Comparison of ENCODE assay signal across 8 cellular contexts in the genomic region with DNA sequence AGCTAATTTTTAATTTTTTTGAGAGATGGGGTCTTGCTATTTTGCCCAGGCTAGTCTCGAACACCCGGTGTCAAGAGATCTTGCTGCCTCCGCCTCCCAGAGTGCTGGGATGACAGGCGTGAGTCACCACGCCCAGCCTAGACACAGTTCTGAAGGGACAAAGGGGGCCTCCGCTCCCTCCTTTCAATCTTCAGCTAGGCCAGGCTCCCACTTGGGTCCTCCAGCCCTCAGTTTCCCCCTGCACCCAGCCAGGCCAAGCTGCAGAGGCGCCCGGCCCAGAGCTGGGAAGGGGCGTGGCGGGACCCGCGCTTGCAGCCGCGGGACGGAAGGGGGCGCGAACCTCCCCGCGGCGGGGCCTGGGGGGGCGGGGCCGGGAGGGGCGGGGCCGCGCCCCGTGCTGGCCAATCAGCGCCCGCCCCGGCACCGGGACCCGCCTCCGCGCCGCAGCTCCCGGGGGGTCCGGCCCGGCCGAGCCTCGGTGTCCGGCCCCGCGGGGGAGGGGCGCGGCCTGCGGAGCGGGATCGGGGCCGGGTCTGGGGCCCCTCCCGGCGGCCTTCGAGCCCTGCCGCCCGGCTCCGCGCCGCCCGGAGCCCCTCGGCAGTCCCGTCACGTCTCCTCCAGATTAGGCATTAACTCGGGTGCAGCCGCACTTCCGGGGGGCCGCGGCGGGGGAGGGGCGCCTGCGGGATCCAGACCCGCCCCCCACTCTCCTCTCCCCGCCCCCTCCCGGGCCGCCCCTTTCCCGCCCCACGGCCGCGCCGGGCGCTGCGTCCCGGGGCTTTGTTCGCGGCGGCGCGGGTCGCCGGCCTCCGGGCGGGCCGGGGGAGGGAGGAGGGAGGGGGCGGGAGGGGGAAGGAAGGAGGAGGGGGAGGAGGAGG. TPM values are rescaled to one million over a fixed set of nuclear protein-coding genes. Genes with fewer than 3 reads are reported as not detected.
A peak's percentile ranks its signal among the peaks of the same experiment; 100 is the strongest.
DNase-seq lines count a peak whose midpoint lies in the region; ATAC-seq and TF ChIP-seq lines count a peak whose summit lies in the region.

No MANE protein-coding gene starts in this region.

- peak overlapping the region; percentile 67 for H3K4me3 ChIP-seq in trophoblast cell (ENCODE audit: low read depth, low read length)

- WGBS in trophoblast cell (ENCODE audit: extremely low coverage, insufficient coverage, insufficient read length): no CpG with 5 or more reads among the region's 91 CpGs

- DNase-seq in DMS53 treated with DMSO at 0.1 percent for 48 hours (lab: John Stamatoyannopoulos, UW; ENCODE audit: unreplicated experiment): peak; percentile 65
- DNase-seq in HT1080 (ENCODE audit: low read depth): peak; percentile 48
- peak; percentile 72 for DNase-seq in SK-MEL-5 (ENCODE audit: low read depth, low spot score)
- DNase-seq in activated naive CD4-positive, alpha-beta T cell treated with anti-CD3 and anti-CD28 coated beads for 36 hours: peak; percentile 77
- peak; percentile 95 for DNase-seq in glomerular visceral epithelial cell (ENCODE audit: extremely low spot score)
- DNase-seq in trophoblast cell: peak; percentile 67 to 85
- DNase-seq in type B pancreatic cell (ENCODE audit: extremely low spot score, unreplicated experiment): peak; percentile 92

- peak overlapping the region; percentile 39 for H2BK12ac ChIP-seq in trophoblast cell (ENCODE audit: low read length)

- H3K4me2 ChIP-seq in trophoblast cell (ENCODE audit: low read length): peak overlapping the region; percentile 55

- H3K4ac ChIP-seq in trophoblast cell (ENCODE audit: low read depth, low read length): no peak overlapping the region

- H3K9me3 ChIP-seq in trophoblast cell (ENCODE audit: insufficient read depth, low read depth, low read length): peaks cover 5% of the 10 kb centered on the region

- H3K18ac ChIP-seq in trophoblast cell (ENCODE audit: low read length): peak overlapping the region; percentile 54

- H2AFZ ChIP-seq in trophoblast cell (ENCODE audit: insufficient read depth, low read length, poor library complexity): peak overlapping the region; percentile 71

- H3K27me3 Mint-ChIP-seq in activated naive CD4-positive, alpha-beta T cell treated with anti-CD3 and anti-CD28 coated beads for 36 hours (ENCODE audit: low read depth): peaks cover 4% of the 10 kb centered on the region
- H3K27me3 Mint-ChIP-seq in type B pancreatic cell: no peaks in the 10 kb centered on the region

- peaks cover 30 to 41% of the 10 kb centered on the region in 2 experiments for H3K4me1 ChIP-seq in trophoblast cell (ENCODE audit: control insufficient read depth in 1 of 2, insufficient read depth in 2 of 2, low read length in 2 of 2)

- ATAC-seq in GM21367 (IDR thresholded peaks at IDR 0.05; ENCODE audit: unreplicated experiment): peak; percentile 54

- H3K4me3 Mint-ChIP-seq in activated naive CD4-positive, alpha-beta T cell treated with anti-CD3 and anti-CD28 coated beads for 36 hours: peak overlapping the region; percentile 68
- H3K4me3 Mint-ChIP-seq in type B pancreatic cell: peak overlapping the region; percentile 71

- TF ChIP-seq CTCF in type B pancreatic cell (conservative IDR thresholded peaks at IDR 0.05): peak; percentile 66

- in situ Hi-C loops in SK-MEL-5 (cut with HindIII; ENCODE audit: low pct_unique_long_range_greater_than_20kb, low sequenced_read_pairs): no loop called here

- peak overlapping the region; percentile 72 for H4K91ac ChIP-seq in trophoblast cell (ENCODE audit: low read depth, low read length)

- H3K9me3 Mint-ChIP-seq in activated naive CD4-positive, alpha-beta T cell treated with anti-CD3 and anti-CD28 coated beads for 36 hours: no peaks in the 10 kb centered on the region
- no peaks in the 10 kb centered on the region for H3K9me3 Mint-ChIP-seq in type B pancreatic cell

- CTCF ChIA-PET in activated naive CD4-positive, alpha-beta T cell treated with anti-CD3 and anti-CD28 coated beads for 36 hours (lab: Charles Lee): interaction anchor here (0.6 to 3.4 kb wide), 6 partner anchors 11 to 181 kb away, joined by 3 to 17 read pairs (median 3); no protein-coding TSS in a partner anchor

- H4K12ac ChIP-seq in trophoblast cell (ENCODE audit: low read depth, low read length): no peak overlapping the region

- H2AK5ac ChIP-seq in trophoblast cell (ENCODE audit: low read length): no peak overlapping the region

- peaks cover 14 to 20% of the 10 kb centered on the region in 2 experiments for H3K36me3 ChIP-seq in trophoblast cell (ENCODE audit: control insufficient read depth in 1 of 2, insufficient read depth in 2 of 2, low read length in 2 of 2)

- H3K27ac Mint-ChIP-seq in activated naive CD4-positive, alpha-beta T cell treated with anti-CD3 and anti-CD28 coated beads for 36 hours: no peak overlapping the region
- no peak overlapping the region for H3K27ac Mint-ChIP-seq in type B pancreatic cell

- H3K79me2 ChIP-seq in trophoblast cell (ENCODE audit: control insufficient read depth, insufficient read depth, low read length, poor library complexity): peaks cover 6% of the 10 kb centered on the region

- intact Hi-C loops in activated naive CD4-positive, alpha-beta T cell treated with anti-CD3 and anti-CD28 coated beads for 36 hours (cut with micrococcal nuclease): loop anchor here (1.0 kb wide), 1 partner anchor 45 kb away; no protein-coding TSS in a partner anchor

- no peak overlapping the region for H2BK120ac ChIP-seq in trophoblast cell (ENCODE audit: insufficient read depth, low read length, poor library complexity)

- H3K4me1 Mint-ChIP-seq in activated naive CD4-positive, alpha-beta T cell treated with anti-CD3 and anti-CD28 coated beads for 36 hours (ENCODE audit: low read depth): peaks cover 16% of the 10 kb centered on the region
- peaks cover 15% of the 10 kb centered on the region for H3K4me1 Mint-ChIP-seq in type B pancreatic cell (ENCODE audit: unreplicated experiment)

- peaks cover 2% of the 10 kb centered on the region for H3K36me3 Mint-ChIP-seq in activated naive CD4-positive, alpha-beta T cell treated with anti-CD3 and anti-CD28 coated beads for 36 hours (ENCODE audit: low read depth)
- H3K36me3 Mint-ChIP-seq in type B pancreatic cell: no peaks in the 10 kb centered on the region

- H3K27me3 ChIP-seq in trophoblast cell (ENCODE audit: insufficient read depth, low read length): no peaks in the 10 kb centered on the region

- H3K79me1 ChIP-seq in trophoblast cell (ENCODE audit: low read length): peaks cover 13% of the 10 kb centered on the region

- peak overlapping the region; percentile 78 for H4K8ac ChIP-seq in trophoblast cell (ENCODE audit: low read depth, low read length)

- H3K27ac ChIP-seq in trophoblast cell (ENCODE audit: low read depth, low read length): peak overlapping the region; percentile 93

- no peak overlapping the region for H3K14ac ChIP-seq in trophoblast cell (ENCODE audit: low read length)

- H2BK5ac ChIP-seq in trophoblast cell (ENCODE audit: low read depth, low read length, poor library complexity): no peak overlapping the region

- H3K9ac ChIP-seq in trophoblast cell (ENCODE audit: low read length): no peak overlapping the region

- H3K23ac ChIP-seq in trophoblast cell (ENCODE audit: low read length): no peak overlapping the region

RNA-seq across cellular contexts. Expression of a gene that starts 0.6 kb away (rescaled TPM):
- 89.9 and 101 TPM in 2 replicates for total RNA-seq in HT1080 (2014; rRNA removed; shearing (Covaris generic))
- 90.7 and 92.3 TPM in 2 replicates for polyA plus RNA-seq in HT1080 (2015; cell fraction: cytosol; rRNA removed)
- 840 and 979 TPM in 2 replicates for polyA plus RNA-seq in HT1080 (2015; cell fraction: nucleus; rRNA removed)
- total RNA-seq in SK-MEL-5 (2014; rRNA removed; shearing (Covaris generic)): 21.3 and 23.0 TPM in 2 replicates
- polyA plus RNA-seq in SK-MEL-5 (2015; cell fraction: cytosol; rRNA removed): 58.8 and 70.0 TPM in 2 replicates
- polyA plus RNA-seq in SK-MEL-5 (2015; cell fraction: nucleus; rRNA removed): 110 and 125 TPM in 2 replicates
- total RNA-seq in activated naive CD4-positive, alpha-beta T cell treated with anti-CD3 and anti-CD28 coated beads for 36 hours: 10 to 100 TPM; 30.5 to 35.1 TPM
- 92.6 and 100 TPM in 2 replicates for polyA plus RNA-seq in trophoblast cell (2013)
- total RNA-seq in type B pancreatic cell (ENCODE audit: low replicate concordance): 166 and 285 TPM in 2 replicates

RNA-seq across cellular contexts. Expression of a gene that starts 6.1 kb away (rescaled TPM):
- 48.6 and 53.3 TPM in 2 replicates for total RNA-seq in HT1080 (2014; rRNA removed; shearing (Covaris generic))
- 22.3 and 23.9 TPM in 2 replicates for polyA plus RNA-seq in HT1080 (2015; cell fraction: cytosol; rRNA removed)
- polyA plus RNA-seq in HT1080 (2015; cell fraction: nucleus; rRNA removed): 7.6 and 8.0 TPM in 2 replicates
- total RNA-seq in SK-MEL-5 (2014; rRNA removed; shearing (Covaris generic)): 3.1 and 6.2 TPM in 2 replicates
- 4.5 and 8.6 TPM in 2 replicates for polyA plus RNA-seq in SK-MEL-5 (2015; cell fraction: cytosol; rRNA removed)
- polyA plus RNA-seq in SK-MEL-5 (2015; cell fraction: nucleus; rRNA removed): not detected in 2 replicates
- total RNA-seq in activated naive CD4-positive, alpha-beta T cell treated with anti-CD3 and anti-CD28 coated beads for 36 hours: 100 to 1,000 TPM; 143 to 147 TPM
- polyA plus RNA-seq in trophoblast cell (2013): 69.0 and 69.9 TPM in 2 replicates
- 20.8 and 34.6 TPM in 2 replicates for total RNA-seq in type B pancreatic cell (ENCODE audit: low replicate concordance)

RNA-seq across cellular contexts. Expression of a gene that starts 19.5 kb away (rescaled TPM):
- 3.5 and 7.6 TPM in 2 replicates for total RNA-seq in HT1080 (2014; rRNA removed; shearing (Covaris generic))
- polyA plus RNA-seq in HT1080 (2015; cell fraction: cytosol; rRNA removed): 7.6 and 10.6 TPM in 2 replicates
- 20.1 and 28.9 TPM in 2 replicates for polyA plus RNA-seq in HT1080 (2015; cell fraction: nucleus; rRNA removed)
- total RNA-seq in SK-MEL-5 (2014; rRNA removed; shearing (Covaris generic)): 4.8 and 8.4 TPM in 2 replicates
- 5.6 and 5.8 TPM in 2 replicates for polyA plus RNA-seq in SK-MEL-5 (2015; cell fraction: cytosol; rRNA removed)
- 30.8 and 42.4 TPM in 2 replicates for polyA plus RNA-seq in SK-MEL-5 (2015; cell fraction: nucleus; rRNA removed)
- total RNA-seq in activated naive CD4-positive, alpha-beta T cell treated with anti-CD3 and anti-CD28 coated beads for 36 hours: 1 to 10 TPM; 4.1 to 4.7 TPM
- polyA plus RNA-seq in trophoblast cell (2013): 20.5 and 21.2 TPM in 2 replicates
- total RNA-seq in type B pancreatic cell (ENCODE audit: low replicate concordance): 37.6 and 54.1 TPM in 2 replicates

RNA-seq across cellular contexts. Expression of a gene that starts 37.5 kb away (rescaled TPM):
- 0.50 TPM in 1 of 2 replicates, not detected in the other for total RNA-seq in HT1080 (2014; rRNA removed; shearing (Covaris generic))
- polyA plus RNA-seq in HT1080 (2015; cell fraction: cytosol; rRNA removed): not detected in 2 replicates
- polyA plus RNA-seq in HT1080 (2015; cell fraction: nucleus; rRNA removed): 0.18 TPM in 1 of 2 replicates, not detected in the other
- 0.85 and 1.3 TPM in 2 replicates for total RNA-seq in SK-MEL-5 (2014; rRNA removed; shearing (Covaris generic))
- 0.42 and 0.81 TPM in 2 replicates for polyA plus RNA-seq in SK-MEL-5 (2015; cell fraction: cytosol; rRNA removed)
- 0.60 TPM in 1 of 2 replicates, not detected in the other for polyA plus RNA-seq in SK-MEL-5 (2015; cell fraction: nucleus; rRNA removed)
- total RNA-seq in activated naive CD4-positive, alpha-beta T cell treated with anti-CD3 and anti-CD28 coated beads for 36 hours: not detected
- not detected in 2 replicates for polyA plus RNA-seq in trophoblast cell (2013)
- 0.34 and 0.62 TPM in 2 replicates for total RNA-seq in type B pancreatic cell (ENCODE audit: low replicate concordance)

RNA-seq across cellular contexts. Expression of a gene that starts 53.1 kb away (rescaled TPM):
- 2.5 and 3.3 TPM in 2 replicates for total RNA-seq in HT1080 (2014; rRNA removed; shearing (Covaris generic))
- 5.1 and 5.9 TPM in 2 replicates for polyA plus RNA-seq in HT1080 (2015; cell fraction: cytosol; rRNA removed)
- 23.1 and 26.8 TPM in 2 replicates for polyA plus RNA-seq in HT1080 (2015; cell fraction: nucleus; rRNA removed)
- total RNA-seq in SK-MEL-5 (2014; rRNA removed; shearing (Covaris generic)): 0.03 and 0.11 TPM in 2 replicates
- 1.1 and 2.4 TPM in 2 replicates for polyA plus RNA-seq in SK-MEL-5 (2015; cell fraction: cytosol; rRNA removed)
- 5.9 and 9.6 TPM in 2 replicates for polyA plus RNA-seq in SK-MEL-5 (2015; cell fraction: nucleus; rRNA removed)
- total RNA-seq in activated naive CD4-positive, alpha-beta T cell treated with anti-CD3 and anti-CD28 coated beads for 36 hours: under 1 TPM; 0.52 to 0.69 TPM
- polyA plus RNA-seq in trophoblast cell (2013): 1.9 and 2.1 TPM in 2 replicates
- total RNA-seq in type B pancreatic cell (ENCODE audit: low replicate concordance): 6.4 and 16.7 TPM in 2 replicates

Comparison
In these comparisons a context has a peak if more than half of its experiments do, and no peak if none do; other contexts are left out.
1. Peak in every context shown above with its lines: DNase-seq, ATAC-seq, H3K4me3 ChIP-seq and H3K27ac ChIP-seq.